Comparison of ENCODE assay signal across 19 cellular contexts in the genomic region with DNA sequence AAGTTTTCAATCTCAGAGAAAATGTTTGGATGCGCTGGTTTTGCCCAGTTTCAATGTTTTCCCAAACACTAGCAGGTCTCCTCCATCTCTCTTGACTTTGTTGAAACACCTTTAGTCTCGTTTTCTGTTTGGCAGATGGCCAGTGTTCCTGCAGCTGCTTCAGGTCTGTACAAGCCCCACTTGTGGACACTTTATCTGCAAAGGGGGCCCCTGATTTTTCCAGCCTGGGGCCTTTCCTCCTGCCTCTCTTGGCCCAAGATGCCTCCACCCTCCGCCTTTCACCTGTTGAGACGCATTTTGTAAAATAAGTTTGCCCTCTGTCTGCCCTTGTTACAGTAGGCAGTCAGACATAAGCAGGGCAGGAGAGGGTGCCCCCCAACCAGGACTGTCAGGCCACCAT. TPM values are rescaled to one million over a fixed set of nuclear protein-coding genes. Genes with fewer than 3 reads are reported as not detected.
DNase-seq lines count a peak whose midpoint lies in the region; ATAC-seq and TF ChIP-seq lines count a peak whose summit lies in the region.
"Had no signal": no experiment of that assay in that cellular context is flagged by ENCODE, and none has a peak within 500 bp of the region (broad histone marks: within the 10 kb centered on the region; RNA-seq: fewer than 3 reads in every experiment).

No MANE protein-coding gene starts in this region.

- H3K27ac Mint-ChIP-seq in osteocyte (ENCODE audit: unreplicated experiment) = no peak overlapping the region
- H3K27ac Mint-ChIP-seq: nephron progenitor cell, T-helper 17 cell had no signal

- DNase-seq in DMS 273 treated with DMSO at 0.1 percent for 48 hours (lab: John Stamatoyannopoulos, UW) (peak; percentile 21), NCI-H1092 treated with DMSO at 0.1 percent for 48 hours (lab: John Stamatoyannopoulos, UW) (peak; percentile 56), lower lobe of right lung (no peak), osteocyte (ENCODE audit: extremely low spot score, unreplicated experiment) (no peak)
- DNase-seq in activated CD8-positive, alpha-beta memory T cell treated with anti-CD3 and anti-CD28 coated beads, Interleukin-2, amount 50 U/mL, for 48 hours = no peak
- DNase-seq: activated CD4-positive, alpha-beta T cell treated with anti-CD3 and anti-CD28 coated beads for 4 hours; amniotic stem cell; GF-D8; left ventricle myocardium inferior; nephron progenitor cell; right cardiac atrium; stimulated activated CD4-positive, alpha-beta T cell treated with anti-CD3 and anti-CD28 coated beads, Interleukin-4, amount 100 ng/mL, for 24 hours; stimulated activated naive CD4-positive, alpha-beta T cell; T-helper 17 cell had no signal

- H3K9ac ChIP-seq in OCI-LY1 (ENCODE audit: low read length) = no peak overlapping the region; the same call in 1 of the 2 replicates

- H3K4me3 ChIP-seq in OCI-LY1 (ENCODE audit: low read depth, low read length, poor library complexity, severe bottlenecking) = no peak overlapping the region
- no peak overlapping the region for H3K4me3 ChIP-seq in lower lobe of right lung
- H3K4me3 ChIP-seq: left ventricle myocardium inferior had no signal

- H3K27ac ChIP-seq in OCI-LY1 (ENCODE audit: low read depth, low read length, poor library complexity, severe bottlenecking) = peak overlapping the region; percentile 81
- peak overlapping the region; percentile 58 for H3K27ac ChIP-seq in lower lobe of right lung
- H3K27ac ChIP-seq: left ventricle myocardium inferior had no signal

- ATAC-seq in lower lobe of right lung (no peak), HG03354 (IDR thresholded peaks at IDR 0.05; ENCODE audit: poor library complexity, severe bottlenecking, unreplicated experiment) (no peak), HG03196 (IDR thresholded peaks at IDR 0.05; ENCODE audit: unreplicated experiment) (no peak)
- ATAC-seq: right cardiac atrium, T-helper 17 cell had no signal

- H3K36me3 Mint-ChIP-seq in osteocyte (ENCODE audit: unreplicated experiment) = no peaks in the 10 kb centered on the region

- no peaks in the 10 kb centered on the region for H3K9me2 ChIP-seq in OCI-LY1 (ENCODE audit: low read depth, low read length)

- H3K9me3 ChIP-seq in OCI-LY1 (ENCODE audit: low read length) = peaks cover 4% of the 10 kb centered on the region; the same call in 1 of the 2 replicates
- H3K9me3 ChIP-seq in lower lobe of right lung = no peaks in the 10 kb centered on the region
- H3K9me3 ChIP-seq: left ventricle myocardium inferior had no signal

- H3K4me1 ChIP-seq in OCI-LY1 (ENCODE audit: insufficient read depth, low read length, severe bottlenecking) = peaks cover 38% of the 10 kb centered on the region
- H3K4me1 ChIP-seq in lower lobe of right lung = peaks cover 18% of the 10 kb centered on the region

- H3K4me3 Mint-ChIP-seq in osteocyte (ENCODE audit: unreplicated experiment) = no peak overlapping the region
- H3K4me3 Mint-ChIP-seq: dendritic cell treated with granulocyte-macrophage colony-stimulating factor and Interleukin-4, amounts not matched to agents 40 ng/mL and 50 ng/mL, for 4 days; nephron progenitor cell; T-helper 17 cell had no signal

- H3K27me3 ChIP-seq in OCI-LY1 (ENCODE audit: insufficient read depth, low read length) (no peaks in the 10 kb centered on the region), lower lobe of right lung (ENCODE audit: low read depth) (no peaks in the 10 kb centered on the region)

- H4K20me1 ChIP-seq in OCI-LY1 (ENCODE audit: insufficient read depth, low read length) = no peaks in the 10 kb centered on the region

- no peaks in the 10 kb centered on the region for H3K27me3 Mint-ChIP-seq in osteocyte (ENCODE audit: unreplicated experiment)
- H3K27me3 Mint-ChIP-seq: T-helper 17 cell had no signal

- H2AFZ ChIP-seq in OCI-LY1 (ENCODE audit: low read length) = no peak overlapping the region

- no peaks in the 10 kb centered on the region for H3K9me3 Mint-ChIP-seq in osteocyte (ENCODE audit: unreplicated experiment)
- H3K9me3 Mint-ChIP-seq: dendritic cell treated with granulocyte-macrophage colony-stimulating factor and Interleukin-4, amounts not matched to agents 40 ng/mL and 50 ng/mL, for 4 days; nephron progenitor cell had no signal

- TF ChIP-seq CTCF in OCI-LY1 (IDR thresholded peaks at IDR 0.05; ENCODE audit: low read length) = no peak
- no peak for TF ChIP-seq CTCF in lower lobe of right lung (IDR thresholded peaks at IDR 0.05)
- TF ChIP-seq CTCF in osteocyte (IDR thresholded peaks at IDR 0.05) = no peak

- no peak overlapping the region for H3K4me2 ChIP-seq in OCI-LY1 (ENCODE audit: low read length)

- H3K4me1 Mint-ChIP-seq in osteocyte (ENCODE audit: unreplicated experiment) = peaks cover 10% of the 10 kb centered on the region

- intact Hi-C loops in lower lobe of right lung (cut with DNase I) = no loop called here

- no peaks in the 10 kb centered on the region for H3K79me2 ChIP-seq in OCI-LY1 (ENCODE audit: insufficient read depth, low read length)

- H3F3A ChIP-seq in OCI-LY1 (ENCODE audit: insufficient read depth, low read length) = peaks cover 4% of the 10 kb centered on the region; the same call in 1 of the 2 replicates

- H3K36me3 ChIP-seq in OCI-LY1 (ENCODE audit: insufficient read depth, low read length) (no peaks in the 10 kb centered on the region), lower lobe of right lung (no peaks in the 10 kb centered on the region)
- H3K36me3 ChIP-seq: left ventricle myocardium inferior had no signal

RNA-seq across cellular contexts. Expression of gene PRM1, which starts 21.8 kb away (rescaled TPM):
- total RNA-seq in lower lobe of right lung = not detected
- not detected in 2 replicates for total RNA-seq in osteocyte
- total RNA-seq: HT-29, left ventricle myocardium inferior, right cardiac atrium, T-helper 17 cell had no signal

RNA-seq across cellular contexts. Expression of gene PRM2, which starts 26.7 kb away (rescaled TPM):
- not detected for total RNA-seq in lower lobe of right lung
- total RNA-seq in osteocyte = not detected in 2 replicates
- total RNA-seq: HT-29, left ventricle myocardium inferior, right cardiac atrium, T-helper 17 cell had no signal

RNA-seq across cellular contexts. Expression of gene PRM3, which starts 29.5 kb away (rescaled TPM):
- total RNA-seq in lower lobe of right lung (not detected), osteocyte (not detected in 2 replicates)
- total RNA-seq: HT-29, left ventricle myocardium inferior, right cardiac atrium, T-helper 17 cell had no signal

RNA-seq across cellular contexts. Expression of gene TNP2, which starts 33.9 kb away (rescaled TPM):
- total RNA-seq in lower lobe of right lung (not detected), osteocyte (not detected in 2 replicates)
- total RNA-seq: HT-29, left ventricle myocardium inferior, right cardiac atrium, T-helper 17 cell had no signal

RNA-seq across cellular contexts. Expression of gene RMI2, which starts 42.3 kb away (rescaled TPM):
- 1.7 TPM for total RNA-seq in lower lobe of right lung
- total RNA-seq in osteocyte = 4.1 and 5.1 TPM in 2 replicates

Comparison
In these comparisons a context has a peak if more than half of its experiments do, and no peak if none do; other contexts are left out.
1. DNase-seq: peak in DMS 273 treated with DMSO at 0.1 percent for 48 hours (single experiment) and NCI-H1092 treated with DMSO at 0.1 percent for 48 hours (single experiment); none in lower lobe of right lung (single experiment), activated CD8-positive, alpha-beta memory T cell treated with anti-CD3 and anti-CD28 coated beads, Interleukin-2, amount 50 U/mL, for 48 hours (single experiment) and osteocyte (single experiment).